Comparison of ENCODE assay signal across 27 cellular contexts in genomic region chr15:26443321-26443720, GRCh38.
"Had no signal": no experiment of that assay in that cellular context is flagged by ENCODE, and none has a peak within 500 bp of the region (broad histone marks: within the 10 kb centered on the region; RNA-seq: fewer than 3 reads in every experiment).

No MANE protein-coding gene starts in this region.

- H3K27me3 ChIP-seq: ascending aorta, body of pancreas, MG63, Peyer's patch had no signal

- DNase-seq: activated CD4-positive, alpha-beta memory T cell treated with anti-CD3 and anti-CD28 coated beads for 36 hours; activated CD4-positive, alpha-beta T cell treated with anti-CD3 and anti-CD28 coated beads, Interleukin-2, amount 10 ng/mL, durations not matched to agents 7 days and 5 days; activated CD4-positive, CD25-positive, alpha-beta regulatory T cell; activated CD8-positive, alpha-beta memory T cell treated with anti-CD3 and anti-CD28 coated beads for 24 hours; activated effector memory CD4-positive, alpha-beta T cell treated with anti-CD3 and anti-CD28 coated beads, Interleukin-2, amount 50 U/mL, for 16 hours; activated naive CD4-positive, alpha-beta T cell treated with Interleukin-2 at 50 U/mL for 16 hours; activated naive CD8-positive, alpha-beta T cell treated with anti-CD3 and anti-CD28 coated beads, Interleukin-2, amount 50 U/mL, for 24 hours; activated T-cell treated with anti-CD3 and anti-CD28 coated beads, Interleukin-2, amount 50 U/mL, for 4 hours; amniotic stem cell; body of pancreas; MG63; MV-4-11; NCI-H1105; NCI-H1436; NCI-H187; NCI-H2081; NCI-H510A treated with DMSO at 0.1 percent for 48 hours; NCI-H69; Peyer's patch; SIG-M5; T-helper 2 cell; T1000 had no signal

- H3K27ac ChIP-seq: ascending aorta, body of pancreas, Peyer's patch, VCaP had no signal

- H3K36me3 ChIP-seq: ascending aorta, MG63, Peyer's patch had no signal

- H3K4me3 ChIP-seq: ascending aorta, body of pancreas, MG63, Peyer's patch had no signal

- H3K4me1 ChIP-seq: ascending aorta, body of pancreas, Peyer's patch had no signal

- ATAC-seq: activated naive CD4-positive, alpha-beta T cell treated with anti-CD3 and anti-CD28 coated beads, Interleukin-2, amount 50 U/mL, for 72 hours; activated naive CD8-positive, alpha-beta T cell treated with anti-CD3 and anti-CD28 coated beads, Interleukin-2, amount 50 U/mL, for 24 hours; activated T-cell treated with anti-CD3 and anti-CD28 coated beads, Interleukin-2, amount 50 U/mL, for 4 hours; body of pancreas had no signal

- FAIRE-seq: bronchial epithelial cell, TTC549 had no signal

- H3K9me3 ChIP-seq: ascending aorta, body of pancreas, MG63 had no signal
